ENCODE assay signal across 8 cellular contexts in the genomic region with DNA sequence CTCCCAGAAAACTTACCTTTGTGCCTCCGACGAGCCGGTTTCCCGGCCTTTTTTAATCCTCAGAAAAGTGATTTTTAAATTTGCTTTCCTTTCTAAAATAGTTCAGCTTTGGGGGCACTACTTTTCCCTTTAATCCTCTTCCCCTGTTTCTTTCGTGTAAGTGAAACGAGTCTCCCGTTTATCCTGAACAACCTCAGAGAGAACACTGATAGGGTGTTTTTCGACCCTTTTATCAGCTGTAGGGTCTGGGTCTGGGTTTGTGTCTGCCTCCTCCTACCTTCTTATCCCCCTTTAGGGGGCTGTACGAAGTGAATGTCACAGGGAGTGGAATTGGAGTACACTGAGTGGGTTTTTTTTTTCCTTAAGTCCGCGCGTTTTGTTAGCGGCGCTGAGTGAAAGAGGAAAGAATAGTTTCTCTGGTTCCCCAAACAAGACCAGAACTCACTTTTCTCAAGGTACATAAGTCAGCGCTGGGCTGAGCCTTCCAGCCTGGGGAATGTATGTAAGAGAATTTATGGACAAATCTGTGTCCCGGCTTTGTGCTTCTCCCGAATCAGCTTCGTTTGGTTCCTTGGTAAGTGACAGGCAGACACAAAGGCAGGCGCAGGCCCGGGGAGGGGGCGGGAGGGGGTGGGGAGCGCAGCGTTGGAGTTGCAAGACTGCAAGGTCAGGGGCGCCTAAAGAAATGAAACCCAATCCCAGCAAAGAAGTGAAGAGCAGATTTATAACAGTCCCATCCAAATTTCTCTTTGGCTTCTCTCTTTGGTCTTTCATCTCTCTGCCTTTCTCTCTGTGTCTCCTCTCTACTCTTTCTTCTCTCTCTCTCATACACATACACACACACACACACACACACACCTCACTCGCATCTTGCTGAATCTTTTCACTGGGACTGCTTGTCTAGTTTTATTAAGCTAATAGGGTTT. TPM values are rescaled to one million over a fixed set of nuclear protein-coding genes. Genes with fewer than 3 reads are reported as not detected.
DNase-seq lines count a peak whose midpoint lies in the region; ATAC-seq and TF ChIP-seq lines count a peak whose summit lies in the region.

No MANE protein-coding gene starts in this region.

- H3K27me3 Mint-ChIP-seq in activated CD4-positive, alpha-beta T cell treated with anti-CD3 and anti-CD28 coated beads for 36 hours: no peaks in the 10 kb centered on the region
- no peaks in the 10 kb centered on the region for H3K27me3 Mint-ChIP-seq in activated T-helper 17 cell treated with anti-CD3 and anti-CD28 coated beads, Interleukin-2, amount 50 U/mL, for 72 hours
- no peaks in the 10 kb centered on the region for H3K27me3 Mint-ChIP-seq in naive thymus-derived CD8-positive, alpha-beta T cell

- ATAC-seq in activated CD4-positive, alpha-beta T cell treated with anti-CD3 and anti-CD28 coated beads for 36 hours: peak; percentile 12
- ATAC-seq in activated T-helper 17 cell treated with anti-CD3 and anti-CD28 coated beads, Interleukin-2, amount 50 U/mL, for 72 hours (replicated peaks): peak; percentile 3
- ATAC-seq in naive thymus-derived CD8-positive, alpha-beta T cell: no peak
- ATAC-seq in upper lobe of right lung (peak; percentile 1), GM21528 (IDR thresholded peaks at IDR 0.05; ENCODE audit: low FRiP score, unreplicated experiment) (no peak)

- H3K9me3 ChIP-seq in upper lobe of right lung: no peaks in the 10 kb centered on the region

- peak; percentile 68 for DNase-seq in activated CD4-positive, alpha-beta T cell treated with anti-CD3 and anti-CD28 coated beads for 36 hours
- no peak for DNase-seq in activated CD4-positive, alpha-beta T cell treated with anti-CD3 and anti-CD28 coated beads for 1 hour
- peak; percentile 6 for DNase-seq in NCI-H524 treated with DMSO at 0.1 percent for 48 hours (lab: John Stamatoyannopoulos, UW)
- peak; percentile 61 for DNase-seq in fibroblast of peridontal ligament (ENCODE audit: extremely low read depth)
- peak in 6 of 10 donors; percentile 4 to 43 (median 22) for DNase-seq in naive thymus-derived CD8-positive, alpha-beta T cell
- no peak for DNase-seq in upper lobe of right lung

- intact Hi-C loops in activated CD4-positive, alpha-beta T cell treated with anti-CD3 and anti-CD28 coated beads for 36 hours (cut with DNase I, micrococcal nuclease): loop anchor here (1.0 to 5.0 kb wide), 8 partner anchors 41 to 1169 kb away; a partner anchor contains a TSS
- intact Hi-C loops in upper lobe of right lung (cut with DNase I): loop anchor here (10.0 kb wide), 1 partner anchor 327 kb away; a partner anchor contains a TSS

- H3K9me3 Mint-ChIP-seq in activated CD4-positive, alpha-beta T cell treated with anti-CD3 and anti-CD28 coated beads for 36 hours (ENCODE audit: low read depth): no peaks in the 10 kb centered on the region
- H3K9me3 Mint-ChIP-seq in activated T-helper 17 cell treated with anti-CD3 and anti-CD28 coated beads, Interleukin-2, amount 50 U/mL, for 72 hours: no peaks in the 10 kb centered on the region
- H3K9me3 Mint-ChIP-seq in naive thymus-derived CD8-positive, alpha-beta T cell: no peaks in the 10 kb centered on the region

- peak overlapping the region; percentile 97 for H3K4me3 Mint-ChIP-seq in activated CD4-positive, alpha-beta T cell treated with anti-CD3 and anti-CD28 coated beads for 36 hours
- H3K4me3 Mint-ChIP-seq in activated T-helper 17 cell treated with anti-CD3 and anti-CD28 coated beads, Interleukin-2, amount 50 U/mL, for 72 hours: peak overlapping the region; percentile 100
- H3K4me3 Mint-ChIP-seq in naive thymus-derived CD8-positive, alpha-beta T cell: peak overlapping the region; percentile 97 to 100 (median 99)

- H3K4me1 ChIP-seq in upper lobe of right lung: peaks cover 15% of the 10 kb centered on the region

- H3K36me3 ChIP-seq in upper lobe of right lung: no peaks in the 10 kb centered on the region

- H3K36me3 Mint-ChIP-seq in activated CD4-positive, alpha-beta T cell treated with anti-CD3 and anti-CD28 coated beads for 36 hours (ENCODE audit: low read depth): peaks cover 20% of the 10 kb centered on the region
- peaks cover 53% of the 10 kb centered on the region for H3K36me3 Mint-ChIP-seq in activated T-helper 17 cell treated with anti-CD3 and anti-CD28 coated beads, Interleukin-2, amount 50 U/mL, for 72 hours (ENCODE audit: low read depth)
- H3K36me3 Mint-ChIP-seq in naive thymus-derived CD8-positive, alpha-beta T cell: no peaks in the 10 kb centered on the region

- H3K4me1 Mint-ChIP-seq in activated CD4-positive, alpha-beta T cell treated with anti-CD3 and anti-CD28 coated beads for 36 hours: peaks cover 40% of the 10 kb centered on the region
- peaks cover 20% of the 10 kb centered on the region for H3K4me1 Mint-ChIP-seq in activated T-helper 17 cell treated with anti-CD3 and anti-CD28 coated beads, Interleukin-2, amount 50 U/mL, for 72 hours
- peaks cover 18 to 53% (median 39%) of the 10 kb centered on the region in 4 donors for H3K4me1 Mint-ChIP-seq in naive thymus-derived CD8-positive, alpha-beta T cell

- TF ChIP-seq CTCF in upper lobe of right lung (IDR thresholded peaks at IDR 0.05): no peak

- no peaks in the 10 kb centered on the region for H3K27me3 ChIP-seq in upper lobe of right lung

- H3K27ac ChIP-seq in upper lobe of right lung: peak overlapping the region; percentile 92

- CTCF ChIA-PET in activated CD4-positive, alpha-beta T cell treated with anti-CD3 and anti-CD28 coated beads for 36 hours (lab: Charles Lee): interaction anchor here (0.9 to 1.2 kb wide), 2 partner anchors 324 to 326 kb away, joined by 4 to 5 read pairs; a partner anchor contains a TSS

- POLR2A ChIA-PET in activated CD4-positive, alpha-beta T cell treated with anti-CD3 and anti-CD28 coated beads for 36 hours (lab: Charles Lee): interaction anchor here (1.3 kb wide), 1 partner anchor 326 kb away, joined by 3 read pairs; a partner anchor contains a TSS
- POLR2A ChIA-PET in naive thymus-derived CD8-positive, alpha-beta T cell (lab: Charles Lee): interaction anchor here (1.1 to 1.8 kb wide), 2 partner anchors 8 to 326 kb away, joined by 5 to 19 read pairs; a partner anchor contains a TSS

- peak overlapping the region; percentile 98 for H3K27ac Mint-ChIP-seq in activated CD4-positive, alpha-beta T cell treated with anti-CD3 and anti-CD28 coated beads for 36 hours
- peak overlapping the region; percentile 100 for H3K27ac Mint-ChIP-seq in activated T-helper 17 cell treated with anti-CD3 and anti-CD28 coated beads, Interleukin-2, amount 50 U/mL, for 72 hours
- peak overlapping the region; percentile 96 to 100 (median 99) for H3K27ac Mint-ChIP-seq in naive thymus-derived CD8-positive, alpha-beta T cell

- peak overlapping the region; percentile 77 for H3K4me3 ChIP-seq in upper lobe of right lung

RNA-seq across cellular contexts. Expression of a gene that starts 0.8 kb away (rescaled TPM):
- 10 to 100 TPM; 35.0 to 40.6 TPM for total RNA-seq in activated CD4-positive, alpha-beta T cell treated with anti-CD3 and anti-CD28 coated beads for 36 hours
- total RNA-seq in activated T-helper 17 cell treated with anti-CD3 and anti-CD28 coated beads, Interleukin-2, amount 50 U/mL, for 72 hours: 10 to 100 TPM; 41.8 to 87.4 TPM
- total RNA-seq in naive thymus-derived CD8-positive, alpha-beta T cell: 10 to 100 TPM; 25.3 to 25.5 TPM
- polyA plus RNA-seq in naive thymus-derived CD8-positive, alpha-beta T cell: 10 to 100 TPM; 13.1 to 22.8 (median 14.2) TPM
- 30.0 TPM for total RNA-seq in upper lobe of right lung

Comparison
In these comparisons a context has a peak if more than half of its experiments do, and no peak if none do; other contexts are left out.
1. DNase-seq: peak in activated CD4-positive, alpha-beta T cell treated with anti-CD3 and anti-CD28 coated beads for 36 hours (single experiment), NCI-H524 treated with DMSO at 0.1 percent for 48 hours (single experiment), fibroblast of peridontal ligament (single experiment) and naive thymus-derived CD8-positive, alpha-beta T cell (6 of 10); none in activated CD4-positive, alpha-beta T cell treated with anti-CD3 and anti-CD28 coated beads for 1 hour (single experiment) and upper lobe of right lung (single experiment).
2. ATAC-seq: peak in activated CD4-positive, alpha-beta T cell treated with anti-CD3 and anti-CD28 coated beads for 36 hours (single experiment), activated T-helper 17 cell treated with anti-CD3 and anti-CD28 coated beads, Interleukin-2, amount 50 U/mL, for 72 hours (single experiment) and upper lobe of right lung (single experiment); none in naive thymus-derived CD8-positive, alpha-beta T cell (0 of 2) and GM21528 (single experiment).
3. Peak in every context shown above with its lines, with median percentiles within 50 percentile points of each other: H3K27ac Mint-ChIP-seq and H3K4me3 Mint-ChIP-seq.